1 cellular context compared by ENCODE assay signal in genomic region chr2:197909377-197909776, GRCh38.
TF ChIP-seq lines count a peak whose summit lies in the region.

No MANE protein-coding gene starts in this region.

TF ChIP-seq in endothelial cell of umbilical vein, 7 proteins besides CTCF, POLR2A, EP300 and RAD21 (continued from another document):
- no peak for TF ChIP-seq MAX (IDR thresholded peaks at IDR 0.05; ENCODE audit: insufficient read depth, insufficient read length)
TF ChIP-seq in endothelial cell of umbilical vein: peak in this region for 1.
